2 cellular contexts compared by ENCODE assay signal in the genomic region with DNA sequence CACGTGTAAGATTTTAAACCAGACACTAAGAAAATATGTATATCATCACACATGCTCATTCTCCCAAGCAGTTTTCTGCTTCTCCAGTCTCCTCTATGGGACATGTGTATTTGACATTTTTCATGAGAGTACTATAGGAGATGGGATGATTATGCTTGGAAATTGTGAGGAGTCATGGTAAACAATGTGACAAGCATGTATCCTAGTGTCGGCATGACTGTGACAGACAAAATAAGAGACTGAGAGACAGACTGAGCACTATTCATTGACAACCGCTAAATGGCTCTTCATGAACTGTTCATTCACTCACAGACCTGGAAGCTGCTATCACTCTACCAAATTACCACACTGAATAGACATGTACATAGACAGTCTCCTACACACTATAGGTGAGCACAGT.
TF ChIP-seq lines count a peak whose summit lies in the region.

No MANE protein-coding gene starts in this region.

TF ChIP-seq in IMR-90, 13 proteins besides CTCF, POLR2A, EP300 and RAD21 (continued from another document):
- TF ChIP-seq, protein P1, sequence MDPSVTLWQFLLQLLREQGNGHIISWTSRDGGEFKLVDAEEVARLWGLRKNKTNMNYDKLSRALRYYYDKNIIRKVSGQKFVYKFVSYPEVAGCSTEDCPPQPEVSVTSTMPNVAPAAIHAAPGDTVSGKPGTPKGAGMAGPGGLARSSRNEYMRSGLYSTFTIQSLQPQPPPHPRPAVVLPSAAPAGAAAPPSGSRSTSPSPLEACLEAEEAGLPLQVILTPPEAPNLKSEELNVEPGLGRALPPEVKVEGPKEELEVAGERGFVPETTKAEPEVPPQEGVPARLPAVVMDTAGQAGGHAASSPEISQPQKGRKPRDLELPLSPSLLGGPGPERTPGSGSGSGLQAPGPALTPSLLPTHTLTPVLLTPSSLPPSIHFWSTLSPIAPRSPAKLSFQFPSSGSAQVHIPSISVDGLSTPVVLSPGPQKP (IDR thresholded peaks at IDR 0.05; ENCODE audit: borderline replicate concordance, low read depth, low read length): no peak
- TF ChIP-seq RFX5 (IDR thresholded peaks at IDR 0.05; ENCODE audit: low read depth, low read length) (no peak), RCOR1 (IDR thresholded peaks at IDR 0.05; ENCODE audit: insufficient replicate concordance, low read length) (no peak), MAFK (IDR thresholded peaks at IDR 0.05; ENCODE audit: low read depth, low read length) (no peak), FOS (IDR thresholded peaks at IDR 0.05; ENCODE audit: low read depth, low read length) (no peak)
- TF ChIP-seq, protein P2, sequence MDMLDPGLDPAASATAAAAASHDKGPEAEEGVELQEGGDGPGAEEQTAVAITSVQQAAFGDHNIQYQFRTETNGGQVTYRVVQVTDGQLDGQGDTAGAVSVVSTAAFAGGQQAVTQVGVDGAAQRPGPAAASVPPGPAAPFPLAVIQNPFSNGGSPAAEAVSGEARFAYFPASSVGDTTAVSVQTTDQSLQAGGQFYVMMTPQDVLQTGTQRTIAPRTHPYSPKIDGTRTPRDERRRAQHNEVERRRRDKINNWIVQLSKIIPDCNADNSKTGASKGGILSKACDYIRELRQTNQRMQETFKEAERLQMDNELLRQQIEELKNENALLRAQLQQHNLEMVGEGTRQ (IDR thresholded peaks at IDR 0.05; ENCODE audit: low read depth, low read length): no peak

TF ChIP-seq in neural cell, 6 proteins besides CTCF, POLR2A, EP300 and RAD21 (continued from another document):
- TF ChIP-seq, protein P3, sequence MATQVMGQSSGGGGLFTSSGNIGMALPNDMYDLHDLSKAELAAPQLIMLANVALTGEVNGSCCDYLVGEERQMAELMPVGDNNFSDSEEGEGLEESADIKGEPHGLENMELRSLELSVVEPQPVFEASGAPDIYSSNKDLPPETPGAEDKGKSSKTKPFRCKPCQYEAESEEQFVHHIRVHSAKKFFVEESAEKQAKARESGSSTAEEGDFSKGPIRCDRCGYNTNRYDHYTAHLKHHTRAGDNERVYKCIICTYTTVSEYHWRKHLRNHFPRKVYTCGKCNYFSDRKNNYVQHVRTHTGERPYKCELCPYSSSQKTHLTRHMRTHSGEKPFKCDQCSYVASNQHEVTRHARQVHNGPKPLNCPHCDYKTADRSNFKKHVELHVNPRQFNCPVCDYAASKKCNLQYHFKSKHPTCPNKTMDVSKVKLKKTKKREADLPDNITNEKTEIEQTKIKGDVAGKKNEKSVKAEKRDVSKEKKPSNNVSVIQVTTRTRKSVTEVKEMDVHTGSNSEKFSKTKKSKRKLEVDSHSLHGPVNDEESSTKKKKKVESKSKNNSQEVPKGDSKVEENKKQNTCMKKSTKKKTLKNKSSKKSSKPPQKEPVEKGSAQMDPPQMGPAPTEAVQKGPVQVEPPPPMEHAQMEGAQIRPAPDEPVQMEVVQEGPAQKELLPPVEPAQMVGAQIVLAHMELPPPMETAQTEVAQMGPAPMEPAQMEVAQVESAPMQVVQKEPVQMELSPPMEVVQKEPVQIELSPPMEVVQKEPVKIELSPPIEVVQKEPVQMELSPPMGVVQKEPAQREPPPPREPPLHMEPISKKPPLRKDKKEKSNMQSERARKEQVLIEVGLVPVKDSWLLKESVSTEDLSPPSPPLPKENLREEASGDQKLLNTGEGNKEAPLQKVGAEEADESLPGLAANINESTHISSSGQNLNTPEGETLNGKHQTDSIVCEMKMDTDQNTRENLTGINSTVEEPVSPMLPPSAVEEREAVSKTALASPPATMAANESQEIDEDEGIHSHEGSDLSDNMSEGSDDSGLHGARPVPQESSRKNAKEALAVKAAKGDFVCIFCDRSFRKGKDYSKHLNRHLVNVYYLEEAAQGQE (IDR thresholded peaks at IDR 0.05; ENCODE audit: borderline replicate concordance): peak; percentile 74
- TF ChIP-seq POLR2AphosphoS5 (IDR thresholded peaks at IDR 0.05) (peak; percentile 100), EZH2 (IDR thresholded peaks at IDR 0.05; ENCODE audit: borderline replicate concordance, insufficient read depth, low read length, poor library complexity, severe bottlenecking) (no peak), MXI1 (conservative IDR thresholded peaks at IDR 0.05; ENCODE audit: poor library complexity, severe bottlenecking) (peak; percentile 72), SMC3 (conservative IDR thresholded peaks at IDR 0.05; ENCODE audit: poor library complexity) (peak; percentile 42)
